13 cellular contexts compared by ENCODE assay signal in the genomic region with DNA sequence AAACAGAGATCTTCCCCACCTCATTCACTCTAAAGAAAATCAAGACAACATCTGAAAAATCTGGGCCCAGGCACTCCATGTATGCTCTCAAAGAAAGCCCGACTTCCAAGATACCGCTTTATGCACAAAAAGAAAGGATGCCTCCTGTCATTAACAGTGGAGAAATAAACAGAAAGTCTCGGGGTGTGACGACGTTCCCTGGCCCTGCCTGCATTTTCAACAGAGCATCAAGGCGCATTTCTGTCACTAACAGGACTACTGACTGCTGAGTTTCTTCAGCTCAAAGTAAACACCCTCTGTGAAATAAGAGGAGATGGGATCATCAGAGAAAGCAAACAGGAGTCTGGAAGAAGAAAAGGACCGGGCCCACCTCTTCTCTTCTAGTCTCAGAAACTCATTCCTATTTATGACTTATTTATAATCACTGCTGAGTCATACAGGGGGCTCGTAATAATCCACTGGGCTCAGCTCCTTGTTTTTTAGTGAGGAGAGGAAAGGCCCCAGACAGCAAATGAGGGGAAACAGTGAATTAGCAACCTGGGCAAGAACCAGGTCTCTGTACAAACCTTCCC.
DNase-seq lines count a peak whose midpoint lies in the region; ATAC-seq, FAIRE-seq and TF ChIP-seq lines count a peak whose summit lies in the region.
"Had no signal": no experiment of that assay in that cellular context is flagged by ENCODE, and none has a peak within 500 bp of the region (broad histone marks: within the 10 kb centered on the region; RNA-seq: fewer than 3 reads in every experiment).

No MANE protein-coding gene starts in this region.

- no peak overlapping the region for H3K4ac ChIP-seq in mesenchymal stem cell (ENCODE audit: low read depth in 1 of 2, low read length in 2 of 2)

- H3K18ac ChIP-seq in mesenchymal stem cell (ENCODE audit: low read depth in 1 of 2, low read length in 2 of 2) = no peak overlapping the region

- no peak overlapping the region for H2BK15ac ChIP-seq in mesenchymal stem cell (ENCODE audit: low read depth, poor library complexity, severe bottlenecking)

- no peak overlapping the region for H3K14ac ChIP-seq in mesenchymal stem cell (ENCODE audit: low read length in 2 of 2)

- H3K4me1 ChIP-seq in HepG2 (ENCODE audit: insufficient read depth, low read length) = peaks cover 40% of the 10 kb centered on the region; the same call in 1 of the 2 replicates
- H3K4me1 ChIP-seq in right lobe of liver = peaks cover 0 to 22% (median 10%) of the 10 kb centered on the region in 4 donors
- no peaks in the 10 kb centered on the region for H3K4me1 ChIP-seq in breast epithelium
- peaks cover 4% of the 10 kb centered on the region for H3K4me1 ChIP-seq in mesenchymal stem cell (ENCODE audit: control insufficient read depth, insufficient read depth, low read depth, low read length)
- H3K4me1 ChIP-seq in left lung = peaks cover 0 to 16% of the 10 kb centered on the region in 2 donors

- H3K27ac ChIP-seq in HepG2 (ENCODE audit: extremely low read length, insufficient read depth, low read length) = no peak overlapping the region
- no peak overlapping the region for H3K27ac ChIP-seq in right lobe of liver
- peak overlapping the region; percentile 27 to 52 for H3K27ac ChIP-seq in breast epithelium
- H3K27ac ChIP-seq in mesenchymal stem cell (ENCODE audit: low read length, poor library complexity, severe bottlenecking) = peak overlapping the region; percentile 46
- H3K27ac ChIP-seq in left lung = peak overlapping the region in 1 of 2 donors; percentile 29

- H3K36me3 ChIP-seq in HepG2 (replicated peaks in 1 of 2; ENCODE audit: control insufficient read depth in 1 of 2, insufficient read depth in 2 of 2, low read length in 2 of 2) (peaks cover 51 to 86% of the 10 kb centered on the region in 2 experiments), right lobe of liver (peaks cover 0 to 6% (median 2%) of the 10 kb centered on the region in 4 donors), breast epithelium (no peaks in the 10 kb centered on the region), mesenchymal stem cell (ENCODE audit: control insufficient read depth in 1 of 2, insufficient read depth in 2 of 2, low read depth in 1 of 2, low read length in 2 of 2) (peaks cover 32 to 44% of the 10 kb centered on the region in 2 experiments), left lung (peaks cover 0 to 72% of the 10 kb centered on the region in 2 donors)

- BruUV-seq in HepG2 (replicated peaks; lab: Mats Ljungman, UMichigan) = no TSS peak

- ATAC-seq in HepG2 (no peak), right lobe of liver (no peak), GM19397 (IDR thresholded peaks at IDR 0.05; ENCODE audit: unreplicated experiment) (no peak), left lung (no peak), GM19455 (IDR thresholded peaks at IDR 0.05; ENCODE audit: unreplicated experiment) (no peak), HG03457 (IDR thresholded peaks at IDR 0.05; ENCODE audit: unreplicated experiment) (no peak)

- H3K79me1 ChIP-seq in mesenchymal stem cell (replicated peaks; ENCODE audit: low read length, poor library complexity, severe bottlenecking) = peaks cover 36% of the 10 kb centered on the region

- no peak overlapping the region for H4K91ac ChIP-seq in mesenchymal stem cell (ENCODE audit: low read length)

- no peak for FAIRE-seq in HepG2 (lab: Jason Lieb, UNC)
- FAIRE-seq: endometrium, G401.6, islet of Langerhans had no signal

- 96% methylated on average over 8 of the region's 8 CpGs for WGBS in HepG2 (ENCODE audit: low lambda C conversion rate)
- WGBS in right lobe of liver (ENCODE audit: insufficient coverage, low coverage, low lambda C conversion rate, missing lambda C conversion rate) = 89% methylated on average over 4 of the region's 8 CpGs
- WGBS in mesenchymal stem cell = 75% methylated on average over 7 of the region's 8 CpGs

- H3K9ac ChIP-seq in HepG2 (ENCODE audit: insufficient read depth, low read depth, low read length) = no peak overlapping the region
- peak overlapping the region; percentile 52 for H3K9ac ChIP-seq in mesenchymal stem cell (ENCODE audit: low read length)

- TF ChIP-seq EP300 in HepG2 (IDR thresholded peaks at IDR 0.05; ENCODE audit: low read depth in 2 of 2, low read length in 2 of 2) (no peak), HepG2 (CRISPR knock-in tag; IDR thresholded peaks at IDR 0.05; ENCODE audit: borderline replicate concordance) (no peak)

- peaks cover 47% of the 10 kb centered on the region for H4K20me1 ChIP-seq in HepG2 (ENCODE audit: insufficient read depth, low read length)

- in situ Hi-C loops in HepG2 (cut with HindIII; ENCODE audit: extremely low pct_ligation_motif_present, low pct_unique_long_range_greater_than_20kb) = no loop called here

- DNase-seq in HepG2 (ENCODE audit: low spot score) (no peak), right lobe of liver (no peak), breast epithelium (ENCODE audit: low spot score in 2 of 2) (no peak), mesenchymal stem cell (peak; percentile 53), left lung (no peak)
- DNase-seq: NCI-H526; stimulated activated naive CD4-positive, alpha-beta T cell treated with Interleukin-2 at 50 U/mL for 16 hours had no signal

- intact Hi-C loops in HepG2 (cut with micrococcal nuclease; ENCODE audit: unreplicated experiment) (no loop called here), right lobe of liver (cut with DNase I) (loop anchor here in 1 of 2 donors (10.0 kb wide), 1 partner anchor 52 kb away; no protein-coding TSS in a partner anchor), breast epithelium (cut with DNase I; ENCODE audit: low total_unique reads) (no loop called here), left lung (cut with DNase I) (no loop called here)

- no peaks in the 10 kb centered on the region for H3K27me3 ChIP-seq in HepG2 (ENCODE audit: control insufficient read depth in 1 of 2, insufficient read depth in 2 of 2, low read length in 2 of 2)
- no peaks in the 10 kb centered on the region for H3K27me3 ChIP-seq in right lobe of liver
- no peaks in the 10 kb centered on the region for H3K27me3 ChIP-seq in breast epithelium
- H3K27me3 ChIP-seq in mesenchymal stem cell (ENCODE audit: control insufficient read depth in 1 of 2, insufficient read depth in 1 of 2, low read length in 2 of 2) = no peaks in the 10 kb centered on the region
- no peaks in the 10 kb centered on the region for H3K27me3 ChIP-seq in left lung

- no peak overlapping the region for H3K23ac ChIP-seq in mesenchymal stem cell (ENCODE audit: low read length in 2 of 2)

- H2BK5ac ChIP-seq in mesenchymal stem cell (ENCODE audit: low read depth, low read length, poor library complexity, severe bottlenecking) = no peak overlapping the region

- no peak overlapping the region for H2AK5ac ChIP-seq in mesenchymal stem cell (ENCODE audit: low read length, severe bottlenecking)

- H3K4me2 ChIP-seq in HepG2 (ENCODE audit: low read depth, low read length) = no peak overlapping the region
- H3K4me2 ChIP-seq in mesenchymal stem cell (ENCODE audit: low read length, poor library complexity, severe bottlenecking) = no peak overlapping the region

- POLR2A ChIA-PET in HepG2 (lab: Yijun Ruan, JAX) = no interaction called here

- no peak for TF ChIP-seq RAD21 in HepG2 (CRISPR knock-in tag; IDR thresholded peaks at IDR 0.05)

- H3K4me3 ChIP-seq in HepG2 (replicated peaks in 1 of 3; ENCODE audit: insufficient read depth in 1 of 3, low read depth in 2 of 3, low read length in 3 of 3) (no peak overlapping the region), right lobe of liver (no peak overlapping the region), breast epithelium (no peak overlapping the region), mesenchymal stem cell (ENCODE audit: insufficient read depth in 1 of 2, low read depth in 1 of 2, low read length in 2 of 2) (no peak overlapping the region), left lung (no peak overlapping the region)

- TF ChIP-seq CTCF in HepG2 (CRISPR knock-in tag; IDR thresholded peaks at IDR 0.05) = no peak
- TF ChIP-seq CTCF in right lobe of liver (IDR thresholded peaks at IDR 0.05) = no peak
- TF ChIP-seq CTCF in breast epithelium (IDR thresholded peaks at IDR 0.05) = no peak
- no peak for TF ChIP-seq CTCF in left lung (IDR thresholded peaks at IDR 0.05)

- H2BK12ac ChIP-seq in mesenchymal stem cell (ENCODE audit: low read length in 2 of 2) = no peak overlapping the region

- H2AFZ ChIP-seq in HepG2 (ENCODE audit: low read length) (no peak overlapping the region), mesenchymal stem cell (ENCODE audit: low read depth, low read length) (no peak overlapping the region)

- no peaks in the 10 kb centered on the region for H3K9me3 ChIP-seq in HepG2 (ENCODE audit: low read length)
- no peaks in the 10 kb centered on the region for H3K9me3 ChIP-seq in right lobe of liver
- H3K9me3 ChIP-seq in breast epithelium = no peaks in the 10 kb centered on the region
- H3K9me3 ChIP-seq in mesenchymal stem cell (ENCODE audit: control insufficient read depth, low read length) = no peaks in the 10 kb centered on the region
- H3K9me3 ChIP-seq in left lung = no peaks in the 10 kb centered on the region

- peaks cover 44% of the 10 kb centered on the region for H3K79me2 ChIP-seq in HepG2 (ENCODE audit: insufficient read depth, low read length)

- CTCF ChIA-PET in HepG2 (lab: Yijun Ruan, JAX; ENCODE audit: low intra/inter-chr PET ratio, low total read pairs) = no interaction called here

- no peak overlapping the region for H2BK120ac ChIP-seq in mesenchymal stem cell (ENCODE audit: low read depth, low read length)

- no peak for TF ChIP-seq POLR2A in HepG2 (IDR thresholded peaks at IDR 0.05; ENCODE audit: insufficient read depth in 1 of 2, low read depth in 2 of 2, low read length in 2 of 2)
- TF ChIP-seq POLR2A in right lobe of liver (IDR thresholded peaks at IDR 0.05) = no peak
- no peak for TF ChIP-seq POLR2A in breast epithelium (IDR thresholded peaks at IDR 0.05)

- H4K8ac ChIP-seq in mesenchymal stem cell (ENCODE audit: low read length) = no peak overlapping the region

TF ChIP-seq in HepG2, 621 proteins besides CTCF, POLR2A, EP300 and RAD21 (continues in another document):
- TF ChIP-seq, protein P1, sequence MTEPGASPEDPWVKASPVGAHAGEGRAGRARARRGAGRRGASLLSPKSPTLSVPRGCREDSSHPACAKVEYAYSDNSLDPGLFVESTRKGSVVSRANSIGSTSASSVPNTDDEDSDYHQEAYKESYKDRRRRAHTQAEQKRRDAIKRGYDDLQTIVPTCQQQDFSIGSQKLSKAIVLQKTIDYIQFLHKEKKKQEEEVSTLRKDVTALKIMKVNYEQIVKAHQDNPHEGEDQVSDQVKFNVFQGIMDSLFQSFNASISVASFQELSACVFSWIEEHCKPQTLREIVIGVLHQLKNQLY (CRISPR knock-in tag; IDR thresholded peaks at IDR 0.05) = no peak
- TF ChIP-seq RBM22 (optimal IDR thresholded peaks at IDR 0.05; ENCODE audit: low read length) = peak; percentile 85
- no peak for TF ChIP-seq TCF12 (IDR thresholded peaks at IDR 0.05)
- no peak for TF ChIP-seq TCF12 (CRISPR knock-in tag; IDR thresholded peaks at IDR 0.05)
- TF ChIP-seq ZNF354B (CRISPR knock-in tag; IDR thresholded peaks at IDR 0.05) = no peak

Comparison
In these comparisons a context has a peak if more than half of its experiments do, and no peak if none do; other contexts are left out.
1. H3K27ac ChIP-seq: peak in breast epithelium (2 of 2) and mesenchymal stem cell (single experiment); none in HepG2 (single experiment) and right lobe of liver (0 of 3).